8 cellular contexts compared by ENCODE assay signal in the genomic region with DNA sequence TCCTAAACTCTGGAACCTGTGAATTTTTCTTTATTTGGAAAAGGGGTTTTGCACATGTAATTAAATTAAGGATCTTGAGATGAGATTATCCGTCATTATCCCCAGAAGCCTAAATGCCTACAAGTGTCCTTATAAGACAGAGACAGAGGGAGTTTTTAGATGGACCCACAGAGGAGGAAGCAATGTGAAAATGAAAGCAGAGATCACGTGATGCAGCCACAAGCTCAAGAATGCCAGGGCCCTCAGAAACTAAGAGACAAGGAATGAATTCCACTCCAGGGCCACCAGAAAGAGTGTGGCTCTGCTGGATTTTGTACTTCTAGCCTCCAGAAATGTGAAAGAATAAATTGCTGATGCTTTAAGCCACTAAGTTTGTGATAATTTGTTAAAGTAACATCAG.
A peak's percentile ranks its signal among the peaks of the same experiment; 100 is the strongest.
DNase-seq lines count a peak whose midpoint lies in the region; ATAC-seq, FAIRE-seq and TF ChIP-seq lines count a peak whose summit lies in the region.

No MANE protein-coding gene starts in this region.

- in situ Hi-C loops in HepG2 (cut with HindIII; ENCODE audit: extremely low pct_ligation_motif_present, low pct_unique_long_range_greater_than_20kb), result no loop called here

- ATAC-seq in HG03432 (IDR thresholded peaks at IDR 0.05; ENCODE audit: unreplicated experiment) (peak; percentile 90), HepG2 (no peak), omental fat pad (ENCODE audit: low FRiP score) (no peak), GM19467 (IDR thresholded peaks at IDR 0.05; ENCODE audit: unreplicated experiment) (no peak)

- H3K36me3 ChIP-seq in HepG2 (replicated peaks in 1 of 2; ENCODE audit: control insufficient read depth in 1 of 2, insufficient read depth in 2 of 2, low read length in 2 of 2), result no peaks in the 10 kb centered on the region

- H3K4me1 ChIP-seq in HepG2 (ENCODE audit: insufficient read depth, low read length), result no peaks in the 10 kb centered on the region

- intact Hi-C loops in activated CD4-positive, alpha-beta T cell treated with anti-CD3 and anti-CD28 coated beads, Interleukin-2, amount 10 ng/mL, durations not matched to agents 24 days and 14 days (cut with micrococcal nuclease), result no loop called here
- intact Hi-C loops in HepG2 (cut with micrococcal nuclease; ENCODE audit: unreplicated experiment), result no loop called here

- WGBS in HepG2 (ENCODE audit: low lambda C conversion rate), result 47% methylated on average over 2 of the region's 2 CpGs

- H3K4me3 Mint-ChIP-seq in activated CD4-positive, alpha-beta T cell treated with anti-CD3 and anti-CD28 coated beads, Interleukin-2, amount 10 ng/mL, durations not matched to agents 24 days and 14 days, result no peak overlapping the region
- no peak overlapping the region for H3K4me3 Mint-ChIP-seq in glutamatergic neuron (ENCODE audit: unreplicated experiment)

- H2AFZ ChIP-seq in HepG2 (ENCODE audit: low read length), result no peak overlapping the region

- no peak overlapping the region for H3K4me3 ChIP-seq in HepG2 (replicated peaks in 1 of 3; ENCODE audit: insufficient read depth in 1 of 3, low read depth in 2 of 3, low read length in 3 of 3)

- no peak for TF ChIP-seq RAD21 in HepG2 (CRISPR knock-in tag; IDR thresholded peaks at IDR 0.05)

- no peaks in the 10 kb centered on the region for H4K20me1 ChIP-seq in HepG2 (ENCODE audit: insufficient read depth, low read length)

- TF ChIP-seq EP300 in HepG2 (IDR thresholded peaks at IDR 0.05; ENCODE audit: low read depth in 2 of 2, low read length in 2 of 2), result no peak
- no peak for TF ChIP-seq EP300 in HepG2 (CRISPR knock-in tag; IDR thresholded peaks at IDR 0.05; ENCODE audit: borderline replicate concordance)

- peak; percentile 73 for DNase-seq in activated CD4-positive, alpha-beta T cell treated with anti-CD3 and anti-CD28 coated beads, Interleukin-2, amount 10 ng/mL, durations not matched to agents 24 days and 14 days
- DNase-seq in activated CD4-positive, alpha-beta T cell treated with anti-CD3 and anti-CD28 coated beads for 48 hours, result no peak
- DNase-seq in amniotic epithelial cell (ENCODE audit: low read depth) (peak; percentile 66), HepG2 (ENCODE audit: low spot score) (no peak), omental fat pad (ENCODE audit: low spot score) (no peak), glutamatergic neuron (no peak)

- POLR2A ChIA-PET in HepG2 (lab: Yijun Ruan, JAX), result no interaction called here

- TF ChIP-seq POLR2A in HepG2 (IDR thresholded peaks at IDR 0.05; ENCODE audit: insufficient read depth in 1 of 2, low read depth in 2 of 2, low read length in 2 of 2), result no peak

- H3K9me3 ChIP-seq in HepG2 (ENCODE audit: low read length), result no peaks in the 10 kb centered on the region

- peak overlapping the region; percentile 33; the same call in 1 of the 2 replicates for H3K4me2 ChIP-seq in HepG2 (ENCODE audit: low read depth, low read length)

- TF ChIP-seq CTCF in HepG2 (CRISPR knock-in tag; IDR thresholded peaks at IDR 0.05) (no peak), omental fat pad (IDR thresholded peaks at IDR 0.05) (no peak), glutamatergic neuron (IDR thresholded peaks at IDR 0.05; ENCODE audit: partially characterized antibody, unreplicated experiment) (no peak)

- no peak overlapping the region for H3K27ac Mint-ChIP-seq in activated CD4-positive, alpha-beta T cell treated with anti-CD3 and anti-CD28 coated beads, Interleukin-2, amount 10 ng/mL, durations not matched to agents 24 days and 14 days
- H3K27ac Mint-ChIP-seq in glutamatergic neuron (ENCODE audit: unreplicated experiment), result no peak overlapping the region

- FAIRE-seq in HepG2 (lab: Jason Lieb, UNC), result no peak

- no peaks in the 10 kb centered on the region for H3K9me3 Mint-ChIP-seq in activated CD4-positive, alpha-beta T cell treated with anti-CD3 and anti-CD28 coated beads, Interleukin-2, amount 10 ng/mL, durations not matched to agents 24 days and 14 days
- H3K9me3 Mint-ChIP-seq in glutamatergic neuron (ENCODE audit: unreplicated experiment), result no peaks in the 10 kb centered on the region

- CTCF ChIA-PET in HepG2 (lab: Yijun Ruan, JAX; ENCODE audit: low intra/inter-chr PET ratio, low total read pairs), result no interaction called here

- no peak overlapping the region for H3K27ac ChIP-seq in HepG2 (ENCODE audit: extremely low read length, insufficient read depth, low read length)

- no peaks in the 10 kb centered on the region for H3K36me3 Mint-ChIP-seq in activated CD4-positive, alpha-beta T cell treated with anti-CD3 and anti-CD28 coated beads, Interleukin-2, amount 10 ng/mL, durations not matched to agents 24 days and 14 days (ENCODE audit: low read depth)
- no peaks in the 10 kb centered on the region for H3K36me3 Mint-ChIP-seq in glutamatergic neuron (ENCODE audit: unreplicated experiment)

- H3K79me2 ChIP-seq in HepG2 (ENCODE audit: insufficient read depth, low read length), result no peaks in the 10 kb centered on the region

- H3K27me3 ChIP-seq in HepG2 (ENCODE audit: control insufficient read depth in 1 of 2, insufficient read depth in 2 of 2, low read length in 2 of 2), result no peaks in the 10 kb centered on the region

- BruUV-seq in HepG2 (replicated peaks; lab: Mats Ljungman, UMichigan), result no TSS peak

- peaks cover 10% of the 10 kb centered on the region for H3K4me1 Mint-ChIP-seq in activated CD4-positive, alpha-beta T cell treated with anti-CD3 and anti-CD28 coated beads, Interleukin-2, amount 10 ng/mL, durations not matched to agents 24 days and 14 days
- no peaks in the 10 kb centered on the region for H3K4me1 Mint-ChIP-seq in glutamatergic neuron (ENCODE audit: low read depth, unreplicated experiment)

- H3K9ac ChIP-seq in HepG2 (ENCODE audit: insufficient read depth, low read depth, low read length), result no peak overlapping the region

- H3K27me3 Mint-ChIP-seq in activated CD4-positive, alpha-beta T cell treated with anti-CD3 and anti-CD28 coated beads, Interleukin-2, amount 10 ng/mL, durations not matched to agents 24 days and 14 days, result no peaks in the 10 kb centered on the region
- H3K27me3 Mint-ChIP-seq in glutamatergic neuron (ENCODE audit: unreplicated experiment), result no peaks in the 10 kb centered on the region

TF ChIP-seq in HepG2, 621 proteins besides CTCF, POLR2A, EP300 and RAD21:
- TF ChIP-seq TBL1XR1 (IDR thresholded peaks at IDR 0.05; ENCODE audit: borderline replicate concordance, low read length, partially characterized antibody) (no peak), ZFP41 (CRISPR knock-in tag; IDR thresholded peaks at IDR 0.05; ENCODE audit: borderline replicate concordance) (no peak), FOXA1 (IDR thresholded peaks at IDR 0.05) (no peak), FOXA1 (CRISPR knock-in tag; IDR thresholded peaks at IDR 0.05) (no peak), ZNF841 (CRISPR knock-in tag; IDR thresholded peaks at IDR 0.05; ENCODE audit: borderline replicate concordance) (no peak), RAD51 (IDR thresholded peaks at IDR 0.05; ENCODE audit: borderline replicate concordance) (peak; percentile 62; the same call in 1 of the 2 replicates), ZBTB7B (CRISPR knock-in tag; IDR thresholded peaks at IDR 0.05) (no peak), MEIS2 (CRISPR knock-in tag; IDR thresholded peaks at IDR 0.05) (no peak), NFIC (IDR thresholded peaks at IDR 0.05; ENCODE audit: low read length) (no peak)
- TF ChIP-seq, protein P1, sequence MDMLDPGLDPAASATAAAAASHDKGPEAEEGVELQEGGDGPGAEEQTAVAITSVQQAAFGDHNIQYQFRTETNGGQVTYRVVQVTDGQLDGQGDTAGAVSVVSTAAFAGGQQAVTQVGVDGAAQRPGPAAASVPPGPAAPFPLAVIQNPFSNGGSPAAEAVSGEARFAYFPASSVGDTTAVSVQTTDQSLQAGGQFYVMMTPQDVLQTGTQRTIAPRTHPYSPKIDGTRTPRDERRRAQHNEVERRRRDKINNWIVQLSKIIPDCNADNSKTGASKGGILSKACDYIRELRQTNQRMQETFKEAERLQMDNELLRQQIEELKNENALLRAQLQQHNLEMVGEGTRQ (IDR thresholded peaks at IDR 0.05; ENCODE audit: low read depth, low read length), result peak; percentile 70; the same call in 1 of the 2 replicates
- TF ChIP-seq, protein P1 (CRISPR knock-in tag; IDR thresholded peaks at IDR 0.05; ENCODE audit: borderline replicate concordance), result peak; percentile 44; the same call in 1 of the 2 replicates

Comparison
In these comparisons a context has a peak if more than half of its experiments do, and no peak if none do; other contexts are left out.
1. DNase-seq: peak in activated CD4-positive, alpha-beta T cell treated with anti-CD3 and anti-CD28 coated beads, Interleukin-2, amount 10 ng/mL, durations not matched to agents 24 days and 14 days (single experiment) and amniotic epithelial cell (single experiment); none in activated CD4-positive, alpha-beta T cell treated with anti-CD3 and anti-CD28 coated beads for 48 hours (single experiment), HepG2 (single experiment), omental fat pad (single experiment) and glutamatergic neuron (single experiment).